In genomic region chr17:56929362-56929969, GRCh38 we compare ENCODE assay signal across 2 cellular contexts.
A peak's percentile ranks its signal among the peaks of the same experiment; 100 is the strongest.
TF ChIP-seq lines count a peak whose summit lies in the region.

No MANE protein-coding gene starts in this region.

TF ChIP-seq in HepG2, 621 proteins besides CTCF, POLR2A, EP300 and RAD21:
- TF ChIP-seq ZFP36 (IDR thresholded peaks at IDR 0.05; ENCODE audit: borderline replicate concordance, low read depth, low read length, partially characterized antibody) (peak; percentile 83), POGZ (CRISPR knock-in tag; IDR thresholded peaks at IDR 0.05) (no peak)

TF ChIP-seq in K562, 482 proteins besides CTCF, POLR2A, EP300 and RAD21:
- no peak for TF ChIP-seq ZNF174 (CRISPR knock-in tag; IDR thresholded peaks at IDR 0.05)
- no peak for TF ChIP-seq ZNF75A (CRISPR knock-in tag; IDR thresholded peaks at IDR 0.05)
- no peak for TF ChIP-seq RFX1 (IDR thresholded peaks at IDR 0.05)
- peak; percentile 80 for TF ChIP-seq ZFP36 (IDR thresholded peaks at IDR 0.05; ENCODE audit: low read depth, low read length, partially characterized antibody)
- TF ChIP-seq KDM5B (IDR thresholded peaks at IDR 0.05; ENCODE audit: insufficient replicate concordance, low read depth, low read length): no peak
